In genomic region chr4:74167585-74167984, GRCh38 we compare ENCODE assay signal across 26 cellular contexts.
"Had no signal": no experiment of that assay in that cellular context is flagged by ENCODE, and none has a peak within 500 bp of the region (broad histone marks: within the 10 kb centered on the region; RNA-seq: fewer than 3 reads in every experiment).

No MANE protein-coding gene starts in this region.

- ATAC-seq: activated CD8-positive, alpha-beta memory T cell treated with anti-CD3 and anti-CD28 coated beads, Interleukin-2, amount 10 ng/mL, durations not matched to agents 7 days and 5 days; activated CD8-positive, alpha-beta T cell treated with anti-CD3 and anti-CD28 coated beads, Interleukin-2, amount 10 ng/mL, durations not matched to agents 7 days and 5 days; activated naive CD4-positive, alpha-beta T cell treated with anti-CD3 and anti-CD28 coated beads, Interleukin-2, amount 50 U/mL, for 72 hours; body of pancreas; left colon; stimulated activated naive CD8-positive, alpha-beta T cell treated with anti-CD3 and anti-CD28 coated beads, Interleukin-15, Interleukin-2, amounts not matched to agents 100 U/mL and 50 U/mL, for 24 hours had no signal

- H3K9me3 ChIP-seq: body of pancreas, colonic mucosa, neutrophil, right lobe of liver, thoracic aorta, uterus had no signal

- H3K4me3 ChIP-seq: body of pancreas, cardiac muscle cell, colonic mucosa, right lobe of liver, thoracic aorta, uterus had no signal

- H3K27ac ChIP-seq: body of pancreas, cardiac muscle cell, colonic mucosa, neutrophil, right lobe of liver, thoracic aorta, uterus had no signal

- FAIRE-seq: endometrium, kidney had no signal

- H3K4me1 ChIP-seq: body of pancreas, right lobe of liver, uterus had no signal

- DNase-seq: activated B cell treated with CpG ODN at 0.5 μM for 24 hours; activated CD8-positive, alpha-beta memory T cell treated with anti-CD3 and anti-CD28 coated beads, Interleukin-2, amount 10 ng/mL, durations not matched to agents 7 days and 5 days; activated CD8-positive, alpha-beta T cell treated with anti-CD3 and anti-CD28 coated beads, Interleukin-2, amount 10 ng/mL, durations not matched to agents 7 days and 5 days; activated naive CD4-positive, alpha-beta T cell; activated T-cell treated with anti-CD3 and anti-CD28 coated beads, Interleukin-2, amount 50 U/mL, for 48 hours; body of pancreas; cerebellar nuclear complex; colonic mucosa; effector CD8-positive, alpha-beta T cell; head of caudate nucleus; hippocampal formation; immature natural killer cell; kidney; left colon; naive B cell; nephron progenitor cell; right lobe of liver; stimulated activated CD4-positive, alpha-beta T cell treated with anti-CD3 and anti-CD28 coated beads, Interleukin-2, amount 100 ng/mL, for 48 hours; stimulated activated naive CD8-positive, alpha-beta T cell treated with anti-CD3 and anti-CD28 coated beads, Interleukin-15, Interleukin-2, amounts not matched to agents 100 U/mL and 50 U/mL, for 24 hours; T-helper 2 cell; uterus had no signal

- H3K27me3 ChIP-seq: body of pancreas, cardiac muscle cell, colonic mucosa, neutrophil, right lobe of liver, uterus had no signal

- H3K36me3 ChIP-seq: cardiac muscle cell, colonic mucosa, neutrophil, right lobe of liver, thoracic aorta, uterus had no signal
